In the genomic region with DNA sequence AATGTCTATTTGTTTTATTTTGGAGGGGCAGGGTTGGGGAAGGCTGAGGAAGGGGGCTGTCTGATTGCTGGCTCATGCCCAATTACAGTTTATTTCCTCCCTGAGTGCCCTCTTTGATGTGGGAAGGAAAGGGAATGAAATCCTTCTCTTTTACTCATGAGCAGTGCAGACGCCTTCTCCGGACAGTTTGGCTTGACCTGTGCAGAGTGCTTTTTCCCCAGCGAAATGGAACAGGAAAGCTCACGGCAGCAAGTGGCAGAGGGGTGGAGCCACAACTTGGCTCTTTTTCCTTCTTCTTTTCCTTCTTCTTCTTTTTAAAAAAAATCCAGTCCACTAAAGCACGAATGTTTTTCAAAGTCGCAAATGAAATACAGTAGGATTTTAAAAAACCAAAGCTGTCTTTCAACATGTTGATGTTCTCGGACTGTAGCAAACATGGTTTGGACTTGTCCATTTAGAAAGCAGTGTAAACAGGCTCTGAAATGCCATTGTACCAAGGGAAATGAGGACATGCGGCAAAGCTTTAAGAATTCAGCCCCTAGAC, we compare ENCODE assay signal across 9 cellular contexts. TPM values are rescaled to one million over a fixed set of nuclear protein-coding genes. Genes with fewer than 3 reads are reported as not detected.
DNase-seq lines count a peak whose midpoint lies in the region; ATAC-seq and TF ChIP-seq lines count a peak whose summit lies in the region.
"Had no signal": no experiment of that assay in that cellular context is flagged by ENCODE, and none has a peak within 500 bp of the region (broad histone marks: within the 10 kb centered on the region; RNA-seq: fewer than 3 reads in every experiment).

No MANE protein-coding gene starts in this region.

- H3K4me3 Mint-ChIP-seq in dendritic cell treated with granulocyte-macrophage colony-stimulating factor and Interleukin-4, amounts not matched to agents 40 ng/mL and 50 ng/mL, for 4 days: peak overlapping the region; percentile 59

- intact Hi-C loops in dendritic cell treated with granulocyte-macrophage colony-stimulating factor and Interleukin-4, amounts not matched to agents 40 ng/mL and 50 ng/mL, for 4 days (cut with micrococcal nuclease): no loop called here
- intact Hi-C loops in lower lobe of right lung (cut with DNase I) (no loop called here), thyroid gland (cut with DNase I) (no loop called here)

- peak; percentile 49 to 75 for ATAC-seq in lower lobe of right lung
- ATAC-seq in HG02973 (IDR thresholded peaks at IDR 0.05; ENCODE audit: unreplicated experiment): no peak

- peaks cover 46% of the 10 kb centered on the region for H3K36me3 Mint-ChIP-seq in dendritic cell treated with granulocyte-macrophage colony-stimulating factor and Interleukin-4, amounts not matched to agents 40 ng/mL and 50 ng/mL, for 4 days (ENCODE audit: low read depth)

- H3K9me3 Mint-ChIP-seq in dendritic cell treated with granulocyte-macrophage colony-stimulating factor and Interleukin-4, amounts not matched to agents 40 ng/mL and 50 ng/mL, for 4 days: no peaks in the 10 kb centered on the region

- peak in 1 of 2 donors; percentile 8 for TF ChIP-seq POLR2A in thyroid gland (IDR thresholded peaks at IDR 0.05)

- 5 to 9% methylated on average over 8 of the region's 8 CpGs for WGBS in thyroid gland, 2 donors

- H3K27me3 ChIP-seq in lower lobe of right lung (ENCODE audit: low read depth): no peaks in the 10 kb centered on the region
- H3K27me3 ChIP-seq in thyroid gland: no peaks in the 10 kb centered on the region

- DNase-seq in NCI-H460 (ENCODE audit: extremely low read depth, low read depth) (peak; percentile 48), lower lobe of right lung (no peak), thyroid gland (peak; percentile 60 to 67), NCI-H146 (lab: John Stamatoyannopoulos, UW) (no peak), DMS53 (lab: John Stamatoyannopoulos, UW) (no peak)
- no peak for DNase-seq in activated T-cell treated with anti-CD3 and anti-CD28 coated beads, Interleukin-2, amount 50 U/mL, for 1 hour
- DNase-seq: SHP77 had no signal

- H3K4me3 ChIP-seq in lower lobe of right lung: peak overlapping the region; percentile 33
- peak overlapping the region in 1 of 3 donors; percentile 13 for H3K4me3 ChIP-seq in thyroid gland (replicated peaks in 1 of 3)

- TF ChIP-seq CTCF in lower lobe of right lung (IDR thresholded peaks at IDR 0.05): no peak
- TF ChIP-seq CTCF in thyroid gland (IDR thresholded peaks at IDR 0.05): no peak

- H3K9me3 ChIP-seq in lower lobe of right lung (no peaks in the 10 kb centered on the region), thyroid gland (no peaks in the 10 kb centered on the region)

- peak overlapping the region; percentile 12 for H3K27ac ChIP-seq in lower lobe of right lung
- H3K27ac ChIP-seq in thyroid gland: peak overlapping the region; percentile 22 to 61 (median 61)

- H3K4me1 ChIP-seq in lower lobe of right lung: peaks cover 27% of the 10 kb centered on the region
- peaks cover 8 to 27% of the 10 kb centered on the region in 2 donors for H3K4me1 ChIP-seq in thyroid gland

- H3K36me3 ChIP-seq in lower lobe of right lung: no peaks in the 10 kb centered on the region
- H3K36me3 ChIP-seq in thyroid gland: no peaks in the 10 kb centered on the region

- no peaks in the 10 kb centered on the region for H3K27me3 Mint-ChIP-seq in dendritic cell treated with granulocyte-macrophage colony-stimulating factor and Interleukin-4, amounts not matched to agents 40 ng/mL and 50 ng/mL, for 4 days

- peaks cover 86% of the 10 kb centered on the region for H3K4me1 Mint-ChIP-seq in dendritic cell treated with granulocyte-macrophage colony-stimulating factor and Interleukin-4, amounts not matched to agents 40 ng/mL and 50 ng/mL, for 4 days (ENCODE audit: low read depth)

- peak overlapping the region; percentile 64 for H3K27ac Mint-ChIP-seq in dendritic cell treated with granulocyte-macrophage colony-stimulating factor and Interleukin-4, amounts not matched to agents 40 ng/mL and 50 ng/mL, for 4 days

RNA-seq across cellular contexts. Expression of a gene that starts 34.6 kb away (rescaled TPM):
- total RNA-seq in NCI-H460 (2014; rRNA removed; shearing (Covaris generic)): 63.7 and 66.9 TPM in 2 replicates
- polyA plus RNA-seq in NCI-H460 (2014; cell fraction: nucleus; rRNA removed): 13.3 and 15.5 TPM in 2 replicates
- total RNA-seq in lower lobe of right lung (110 TPM), thyroid gland (10 to 100 TPM; 33.9 to 72.7 (median 40.8) TPM)

Comparison
In these comparisons a context has a peak if more than half of its experiments do, and no peak if none do; other contexts are left out.
1. DNase-seq: peak in NCI-H460 (single experiment) and thyroid gland (2 of 2); none in lower lobe of right lung (single experiment), activated T-cell treated with anti-CD3 and anti-CD28 coated beads, Interleukin-2, amount 50 U/mL, for 1 hour (single experiment), NCI-H146 (single experiment) and DMS53 (single experiment).